ENCODE assay signal across 25 cellular contexts in the genomic region with DNA sequence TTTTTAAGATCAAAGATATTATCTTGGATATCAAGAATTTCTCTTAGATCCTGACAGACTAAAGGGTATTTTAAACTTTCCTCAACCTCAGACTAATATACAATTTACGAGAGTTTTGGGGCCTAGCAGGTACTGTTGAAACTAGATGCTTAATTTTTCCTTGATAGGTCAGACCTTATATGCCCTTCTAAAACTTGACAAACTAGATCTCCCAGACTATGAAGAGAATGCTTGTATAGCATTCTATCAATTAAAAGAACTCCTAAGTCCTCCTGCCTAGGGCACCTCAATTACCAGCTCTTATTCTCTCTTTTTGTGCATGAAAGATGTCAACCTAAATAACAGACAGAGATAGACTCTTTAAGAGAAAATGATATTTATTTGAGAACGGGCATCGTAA.
"Had no signal": no experiment of that assay in that cellular context is flagged by ENCODE, and none has a peak within 500 bp of the region (broad histone marks: within the 10 kb centered on the region; RNA-seq: fewer than 3 reads in every experiment).

No MANE protein-coding gene starts in this region.

- H3K9me3 Mint-ChIP-seq: natural killer cell; neural progenitor cell; stimulated activated effector memory CD8-positive, alpha-beta T cell treated with anti-CD3 and anti-CD28 coated beads, Interleukin-12 subunit alpha, Interleukin-12 subunit beta, amount 100 ng/mL, for 72 hours; stimulated activated naive B cell treated with anti-CD40 and anti-IgM and Interleukin-4, amounts not matched to agents 10 μg/mL and 1 μg/mL and 100 μg/mL, for 72 hours; stimulated activated naive CD8-positive, alpha-beta T cell treated with anti-CD3 and anti-CD28 coated beads, Interleukin-15, Interleukin-2, amounts not matched to agents 100 ng/mL and 50 ng/mL, for 24 hours had no signal

- H3K27ac ChIP-seq: neural progenitor cell, ovary, parathyroid adenoma, psoas muscle, right lobe of liver, sigmoid colon, stomach, tibial artery, transverse colon, upper lobe of left lung, vagina had no signal

- H3K36me3 Mint-ChIP-seq: natural killer cell; neural progenitor cell; stimulated activated effector memory CD8-positive, alpha-beta T cell treated with anti-CD3 and anti-CD28 coated beads, Interleukin-12 subunit alpha, Interleukin-12 subunit beta, amount 100 ng/mL, for 72 hours; stimulated activated naive B cell treated with anti-CD40 and anti-IgM and Interleukin-4, amounts not matched to agents 10 μg/mL and 1 μg/mL and 100 μg/mL, for 72 hours had no signal

- H3K4me3 Mint-ChIP-seq: natural killer cell; nephron; neural progenitor cell; stimulated activated effector memory CD8-positive, alpha-beta T cell treated with anti-CD3 and anti-CD28 coated beads, Interleukin-12 subunit alpha, Interleukin-12 subunit beta, amount 100 ng/mL, for 72 hours; stimulated activated naive B cell treated with anti-CD40 and anti-IgM and Interleukin-4, amounts not matched to agents 10 μg/mL and 1 μg/mL and 100 μg/mL, for 72 hours; stimulated activated naive CD8-positive, alpha-beta T cell treated with anti-CD3 and anti-CD28 coated beads, Interleukin-15, Interleukin-2, amounts not matched to agents 100 ng/mL and 50 ng/mL, for 24 hours had no signal

- H3K27ac Mint-ChIP-seq: natural killer cell; nephron; neural progenitor cell; progenitor cell of endocrine pancreas; stimulated activated effector memory CD8-positive, alpha-beta T cell treated with anti-CD3 and anti-CD28 coated beads, Interleukin-12 subunit alpha, Interleukin-12 subunit beta, amount 100 ng/mL, for 72 hours; stimulated activated naive B cell treated with anti-CD40 and anti-IgM and Interleukin-4, amounts not matched to agents 10 μg/mL and 1 μg/mL and 100 μg/mL, for 72 hours; stimulated activated naive CD8-positive, alpha-beta T cell treated with anti-CD3 and anti-CD28 coated beads, Interleukin-15, Interleukin-2, amounts not matched to agents 100 ng/mL and 50 ng/mL, for 24 hours had no signal

- ATAC-seq: natural killer cell; psoas muscle; right cardiac atrium; right lobe of liver; stimulated activated effector memory CD8-positive, alpha-beta T cell treated with anti-CD3 and anti-CD28 coated beads, Interleukin-12 subunit alpha, Interleukin-12 subunit beta, amount 100 ng/mL, for 72 hours; stimulated activated naive B cell treated with anti-CD40 and anti-IgM and Interleukin-4, amounts not matched to agents 10 μg/mL and 1 μg/mL and 100 μg/mL, for 72 hours had no signal

- H3K27me3 Mint-ChIP-seq: progenitor cell of endocrine pancreas; stimulated activated naive B cell treated with anti-CD40 and anti-IgM and Interleukin-4, amounts not matched to agents 10 μg/mL and 1 μg/mL and 100 μg/mL, for 72 hours had no signal

- DNase-seq: natural killer cell; occipital lobe; ovary; psoas muscle; right cardiac atrium; right lobe of liver; sigmoid colon; small intestine; stimulated activated CD4-positive, alpha-beta T cell treated with anti-CD3 and anti-CD28 coated beads, Interleukin-15, amount 100 ng/mL, for 24 hours; stimulated activated CD4-positive, alpha-beta T cell treated with anti-CD3 and anti-CD28 coated beads, Interleukin-2, amount 100 ng/mL, for 24 hours; stimulated activated CD4-positive, alpha-beta T cell treated with anti-CD3 and anti-CD28 coated beads, Interleukin-2, amount 100 ng/mL, for 48 hours; stimulated activated CD4-positive, alpha-beta T cell treated with anti-CD3 and anti-CD28 coated beads, Interleukin-4, amount 100 ng/mL, for 24 hours; stimulated activated naive B cell treated with anti-CD40 and anti-IgM and Interleukin-4, amounts not matched to agents 10 μg/mL and 1 μg/mL and 100 μg/mL, for 72 hours; stimulated activated naive CD4-positive, alpha-beta T cell treated with Interleukin-2 at 50 U/mL for 16 hours; stomach; tibial artery; transverse colon; upper lobe of left lung had no signal

- H3K4me1 Mint-ChIP-seq: natural killer cell; nephron; neural progenitor cell; stimulated activated effector memory CD8-positive, alpha-beta T cell treated with anti-CD3 and anti-CD28 coated beads, Interleukin-12 subunit alpha, Interleukin-12 subunit beta, amount 100 ng/mL, for 72 hours had no signal
